7 cellular contexts compared by ENCODE assay signal in the genomic region with DNA sequence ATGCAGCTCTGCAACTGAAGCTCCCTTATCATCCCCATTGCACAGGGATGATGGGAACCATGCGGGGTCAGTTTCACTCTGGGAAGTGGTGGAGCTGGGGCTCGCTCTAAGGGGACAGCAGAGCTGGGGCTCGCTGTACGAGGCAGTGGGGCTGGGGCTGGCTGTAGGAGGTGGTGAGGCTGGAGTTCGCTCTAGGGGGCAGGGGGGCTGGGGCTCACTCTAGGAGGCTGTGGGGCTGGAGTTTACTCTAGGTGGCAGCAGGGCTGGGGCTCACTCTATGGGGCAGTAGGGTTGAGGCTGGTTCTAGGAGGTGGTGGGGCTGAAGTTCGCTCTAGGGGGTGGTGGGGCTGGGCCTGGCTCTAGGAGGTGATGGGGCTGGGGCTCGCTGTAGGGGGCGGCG.
"Had no signal": no experiment of that assay in that cellular context is flagged by ENCODE, and none has a peak within 500 bp of the region (broad histone marks: within the 10 kb centered on the region; RNA-seq: fewer than 3 reads in every experiment).

No MANE protein-coding gene starts in this region.

- H3K4me3 ChIP-seq: GM23338 had no signal

- H3K4me3 Mint-ChIP-seq: GM23338, H9, HFFc6, IgD-negative memory B cell had no signal

- ATAC-seq: GM23338, HepG2 had no signal

- H3K9me3 Mint-ChIP-seq: GM23338, H9, HFFc6 had no signal

- H3K27me3 Mint-ChIP-seq: IgD-negative memory B cell had no signal

- DNase-seq: H9, HCEC 1CT, HFFc6 had no signal

- H3K27ac Mint-ChIP-seq: GM23338, HFFc6, IgD-negative memory B cell had no signal

- H3K4me1 Mint-ChIP-seq: GM23338, H9, IgD-negative memory B cell had no signal

- H3K27ac ChIP-seq: HL-60 had no signal
